In genomic region chr1:3054474-3054873, GRCh38 we compare ENCODE assay signal across 1 cellular context.
A peak's percentile ranks its signal among the peaks of the same experiment; 100 is the strongest.
TF ChIP-seq lines count a peak whose summit lies in the region.

No MANE protein-coding gene starts in this region.

TF ChIP-seq in K562, 482 proteins besides CTCF, POLR2A, EP300 and RAD21 (continued from another document):
- TF ChIP-seq MGA (IDR thresholded peaks at IDR 0.05) (peak; percentile 75), L3MBTL2 (IDR thresholded peaks at IDR 0.05) (peak; percentile 77)
